In genomic region chr9:98182069-98182820, GRCh38 we compare ENCODE assay signal across 1 cellular context.
A peak's percentile ranks its signal among the peaks of the same experiment; 100 is the strongest.
TF ChIP-seq lines count a peak whose summit lies in the region.

No MANE protein-coding gene starts in this region.

TF ChIP-seq in K562, 482 proteins besides CTCF, POLR2A, EP300 and RAD21 (continued from another document and continues in another):
- TF ChIP-seq CHD7 (IDR thresholded peaks at IDR 0.05; ENCODE audit: low read depth, low read length) (no peak), HBP1 (CRISPR knock-in tag; IDR thresholded peaks at IDR 0.05) (no peak), ZNF282 (CRISPR knock-in tag; IDR thresholded peaks at IDR 0.05) (no peak), ZBTB7A (IDR thresholded peaks at IDR 0.05; ENCODE audit: borderline replicate concordance, control insufficient read depth, low read depth, low read length) (peak; percentile 49; the same call in 1 of the 2 replicates), ATF2 (CRISPR knock-in tag; IDR thresholded peaks at IDR 0.05) (no peak), ZNF436 (CRISPR knock-in tag; IDR thresholded peaks at IDR 0.05) (no peak), BCLAF1 (IDR thresholded peaks at IDR 0.05; ENCODE audit: borderline replicate concordance in 1 of 2, control insufficient read depth in 1 of 2, low read depth in 2 of 2, low read length in 1 of 2) (0 out of 4 replicates have a peak, but pooled peaks of 1 of the 2 experiments have one; percentile 43), TBL1XR1 (IDR thresholded peaks at IDR 0.05; ENCODE audit: low read length in 2 of 2) (peak in 1 of 2 experiments; percentile 88; a peak in 3 of 4 replicates), NFE2 (IDR thresholded peaks at IDR 0.05; ENCODE audit: low read depth) (peak; percentile 3; the same call in 1 of the 2 replicates), C11orf30 (IDR thresholded peaks at IDR 0.05; ENCODE audit: low read depth) (peak; percentile 49; the same call in 1 of the 2 replicates), FOXM1 (IDR thresholded peaks at IDR 0.05; ENCODE audit: low read depth) (peak; percentile 75), FOXM1 (CRISPR knock-in tag; IDR thresholded peaks at IDR 0.05; ENCODE audit: low read depth) (no peak), SMC3 (conservative IDR thresholded peaks at IDR 0.05; ENCODE audit: insufficient read depth, low read depth, low read length) (0 out of 2 replicates have a peak, but pooled peaks have one; percentile 6), MXI1 (IDR thresholded peaks at IDR 0.05; ENCODE audit: low read depth, low read length) (no peak), DIDO1 (tag; IDR thresholded peaks at IDR 0.05; ENCODE audit: low read depth) (no peak), ZNF445 (CRISPR knock-in tag; IDR thresholded peaks at IDR 0.05; ENCODE audit: low read depth) (no peak), PTBP1 (IDR thresholded peaks at IDR 0.05; ENCODE audit: low read depth, low read length) (0 out of 2 replicates have a peak, but pooled peaks have one; percentile 64), PREB (CRISPR knock-in tag; IDR thresholded peaks at IDR 0.05) (no peak), ZSCAN29 (IDR thresholded peaks at IDR 0.05) (no peak), ELK1 (CRISPR knock-in tag; IDR thresholded peaks at IDR 0.05) (no peak), CEBPG (CRISPR knock-in tag; IDR thresholded peaks at IDR 0.05) (no peak), CEBPG (tag; conservative IDR thresholded peaks at IDR 0.05 in 1 of 2, IDR thresholded peaks at IDR 0.05 in 1 of 2) (no peak), ESRRB (CRISPR knock-in tag; IDR thresholded peaks at IDR 0.05; ENCODE audit: borderline replicate concordance) (no peak), MEIS2 (IDR thresholded peaks at IDR 0.05; ENCODE audit: partially characterized antibody) (peak; percentile 88), CREB3L1 (IDR thresholded peaks at IDR 0.05; ENCODE audit: borderline replicate concordance, low read depth) (peak; percentile 48; the same call in 1 of the 2 replicates), ESRRA (IDR thresholded peaks at IDR 0.05; ENCODE audit: borderline replicate concordance, low read depth) (0 out of 2 replicates have a peak, but pooled peaks have one; percentile 14), ZBTB8A (IDR thresholded peaks at IDR 0.05; ENCODE audit: partially characterized antibody) (no peak), CBFA2T3 (IDR thresholded peaks at IDR 0.05) (peak; percentile 97)
